Comparison of ENCODE assay signal across 8 cellular contexts in genomic region chr17:28812136-28812979, GRCh38. TPM values are rescaled to one million over a fixed set of nuclear protein-coding genes. Genes with fewer than 3 reads are reported as not detected.
A peak's percentile ranks its signal among the peaks of the same experiment; 100 is the strongest.
DNase-seq lines count a peak whose midpoint lies in the region; ATAC-seq and TF ChIP-seq lines count a peak whose summit lies in the region.

No MANE protein-coding gene starts in this region.

- TF ChIP-seq POLR2A in NB4 (IDR thresholded peaks at IDR 0.05; ENCODE audit: extremely low read depth, insufficient read length), result peak; percentile 29

- DNase-seq in GM04504 (ENCODE audit: low read depth) (peak; percentile 92), NB4 (ENCODE audit: low read depth) (peak; percentile 98), SK-N-MC (ENCODE audit: low read depth, low spot score) (peak; percentile 60), glutamatergic neuron (peak; percentile 99), osteoblast (ENCODE audit: insufficient read length, low spot score, missing footprints) (peak; percentile 100), thoracic aorta (ENCODE audit: low spot score) (peak; percentile 93)
- peak; percentile 97 for DNase-seq in activated naive CD4-positive, alpha-beta T cell treated with anti-CD3 and anti-CD28 coated beads, Interleukin-2, amount 50 U/mL, for 72 hours (ENCODE audit: low spot score in 2 of 2)

- H3K4me3 Mint-ChIP-seq in glutamatergic neuron (ENCODE audit: unreplicated experiment), result peak overlapping the region; percentile 93

- H3K27me3 ChIP-seq in osteoblast (ENCODE audit: insufficient read depth, low read length) (no peaks in the 10 kb centered on the region), thoracic aorta (replicated peaks; ENCODE audit: insufficient read depth) (no peaks in the 10 kb centered on the region)

- peak overlapping the region; percentile 85 for H3K27ac ChIP-seq in SK-N-MC
- H3K27ac ChIP-seq in osteoblast (ENCODE audit: low read depth, low read length), result peak overlapping the region; percentile 98
- H3K27ac ChIP-seq in thoracic aorta, result peak overlapping the region; percentile 81 to 89

- H3K9ac ChIP-seq in SK-N-MC (ENCODE audit: insufficient read length), result peak overlapping the region; percentile 71

- H3K4me2 ChIP-seq in osteoblast (ENCODE audit: insufficient read depth, low read length), result peak overlapping the region; percentile 93

- no peak for TF ChIP-seq CTCF in NB4 (IDR thresholded peaks at IDR 0.05; ENCODE audit: low read depth, low read length)
- no peak for TF ChIP-seq CTCF in glutamatergic neuron (IDR thresholded peaks at IDR 0.05; ENCODE audit: partially characterized antibody, unreplicated experiment)
- no peak for TF ChIP-seq CTCF in osteoblast (IDR thresholded peaks at IDR 0.05; ENCODE audit: extremely low read depth, low read depth, low read length)
- peak; percentile 12 for TF ChIP-seq CTCF in thoracic aorta (IDR thresholded peaks at IDR 0.05)

- peak; percentile 98 for ATAC-seq in HG02571 (IDR thresholded peaks at IDR 0.05; ENCODE audit: unreplicated experiment)
- peak; percentile 99 to 100 for ATAC-seq in activated naive CD4-positive, alpha-beta T cell treated with anti-CD3 and anti-CD28 coated beads, Interleukin-2, amount 50 U/mL, for 72 hours
- ATAC-seq in thoracic aorta (ENCODE audit: insufficient number of reproducible peaks, low FRiP score, low read depth), result peak; percentile 89

- no peaks in the 10 kb centered on the region for H3K36me3 ChIP-seq in SK-N-MC (ENCODE audit: insufficient read depth, low read length)
- no peaks in the 10 kb centered on the region for H3K36me3 ChIP-seq in osteoblast (ENCODE audit: insufficient read depth, low read length)
- H3K36me3 ChIP-seq in thoracic aorta, result no peaks in the 10 kb centered on the region

- H3K9me3 ChIP-seq in SK-N-MC (ENCODE audit: low read depth, low read length) (no peaks in the 10 kb centered on the region), osteoblast (ENCODE audit: low read depth, low read length) (no peaks in the 10 kb centered on the region), thoracic aorta (no peaks in the 10 kb centered on the region)

- peak overlapping the region; percentile 90 for H2AFZ ChIP-seq in osteoblast (ENCODE audit: low read length)

- peaks cover 0 to 4% of the 10 kb centered on the region in 2 donors for H3K36me3 Mint-ChIP-seq in activated naive CD4-positive, alpha-beta T cell treated with anti-CD3 and anti-CD28 coated beads, Interleukin-2, amount 50 U/mL, for 72 hours
- no peaks in the 10 kb centered on the region for H3K36me3 Mint-ChIP-seq in glutamatergic neuron (ENCODE audit: unreplicated experiment)

- peak overlapping the region; percentile 85 to 93 for H3K27ac Mint-ChIP-seq in activated naive CD4-positive, alpha-beta T cell treated with anti-CD3 and anti-CD28 coated beads, Interleukin-2, amount 50 U/mL, for 72 hours
- peak overlapping the region; percentile 98 for H3K27ac Mint-ChIP-seq in glutamatergic neuron (ENCODE audit: unreplicated experiment)

- H3K27me3 Mint-ChIP-seq in glutamatergic neuron (ENCODE audit: unreplicated experiment), result peaks cover 2% of the 10 kb centered on the region

- H3K9me3 Mint-ChIP-seq in activated naive CD4-positive, alpha-beta T cell treated with anti-CD3 and anti-CD28 coated beads, Interleukin-2, amount 50 U/mL, for 72 hours, result no peaks in the 10 kb centered on the region
- H3K9me3 Mint-ChIP-seq in glutamatergic neuron (ENCODE audit: unreplicated experiment), result no peaks in the 10 kb centered on the region

- H3K4me1 ChIP-seq in osteoblast (ENCODE audit: insufficient read depth, low read length) (peaks cover 32% of the 10 kb centered on the region), thoracic aorta (ENCODE audit: control insufficient read depth in 1 of 2, low read depth in 2 of 2) (peaks cover 22 to 50% of the 10 kb centered on the region in 2 donors)

- peaks cover 13% of the 10 kb centered on the region for H4K20me1 ChIP-seq in osteoblast (ENCODE audit: insufficient read depth, low read length)

- peaks cover 66% of the 10 kb centered on the region for H3K79me2 ChIP-seq in osteoblast (ENCODE audit: insufficient read depth, low read length)

- H3K4me3 ChIP-seq in NB4 (ENCODE audit: low read depth, low read length), result peak overlapping the region; percentile 72
- peak overlapping the region; percentile 84 for H3K4me3 ChIP-seq in SK-N-MC
- H3K4me3 ChIP-seq in osteoblast (ENCODE audit: insufficient read depth, low read length), result peak overlapping the region; percentile 97
- peak overlapping the region; percentile 97 for H3K4me3 ChIP-seq in thoracic aorta

- peaks cover 21% of the 10 kb centered on the region for H3K4me1 Mint-ChIP-seq in glutamatergic neuron (ENCODE audit: low read depth, unreplicated experiment)

RNA-seq across cellular contexts. Expression of gene FAM222B, which starts 30.2 kb away (rescaled TPM):
- 10 to 100 TPM; 15.1 to 24.9 TPM for total RNA-seq in activated naive CD4-positive, alpha-beta T cell treated with anti-CD3 and anti-CD28 coated beads, Interleukin-2, amount 50 U/mL, for 72 hours
- total RNA-seq in glutamatergic neuron (ENCODE audit: unreplicated experiment) (44.0 TPM), osteoblast (4.4 and 5.1 TPM in 2 replicates), thoracic aorta (10 to 100 TPM; 19.9 to 23.4 TPM)

RNA-seq across cellular contexts. Expression of gene ERAL1, which starts 42.5 kb away (rescaled TPM):
- total RNA-seq in activated naive CD4-positive, alpha-beta T cell treated with anti-CD3 and anti-CD28 coated beads, Interleukin-2, amount 50 U/mL, for 72 hours, result 10 to 100 TPM; 33.9 to 74.1 TPM
- total RNA-seq in glutamatergic neuron (ENCODE audit: unreplicated experiment), result 53.3 TPM
- total RNA-seq in osteoblast, result 28.9 and 30.4 TPM in 2 replicates
- 10 to 100 TPM; 30.6 to 34.6 TPM for total RNA-seq in thoracic aorta

Comparison
In these comparisons a context has a peak if more than half of its experiments do, and no peak if none do; other contexts are left out.
1. Peak in every context shown above with its lines: DNase-seq, ATAC-seq, H3K4me3 ChIP-seq and H3K27ac ChIP-seq.